In genomic region chr18:25125670-25126069, GRCh38 we compare ENCODE assay signal across 16 cellular contexts.
DNase-seq lines count a peak whose midpoint lies in the region; TF ChIP-seq lines count a peak whose summit lies in the region.
"Had no signal": no experiment of that assay in that cellular context is flagged by ENCODE, and none has a peak within 500 bp of the region (broad histone marks: within the 10 kb centered on the region; RNA-seq: fewer than 3 reads in every experiment).

No MANE protein-coding gene starts in this region.

- H3K4me1 ChIP-seq in tibial nerve, result no peaks in the 10 kb centered on the region
- H3K4me1 ChIP-seq: A549, HAP-1 had no signal

- H3K27ac ChIP-seq in tibial nerve, result no peak overlapping the region
- H3K27ac ChIP-seq: A549, C4-2B, KMS-11 had no signal

- H3K4me3 Mint-ChIP-seq in chondrocyte (ENCODE audit: unreplicated experiment), result no peak overlapping the region
- H3K4me3 Mint-ChIP-seq: CD4-positive, alpha-beta memory T cell had no signal

- no peaks in the 10 kb centered on the region for H3K36me3 Mint-ChIP-seq in chondrocyte (ENCODE audit: low read depth)
- H3K36me3 Mint-ChIP-seq: CD4-positive, alpha-beta memory T cell had no signal

- TF ChIP-seq POLR2A in tibial nerve (IDR thresholded peaks at IDR 0.05), result no peak

- no peaks in the 10 kb centered on the region for H3K36me3 ChIP-seq in tibial nerve
- H3K36me3 ChIP-seq: HAP-1 had no signal

- no peak for TF ChIP-seq EP300 in tibial nerve (IDR thresholded peaks at IDR 0.05)

- H3K9me3 ChIP-seq in tibial nerve, result no peaks in the 10 kb centered on the region
- H3K9me3 ChIP-seq: A549, HAP-1 had no signal

- peaks cover 26% of the 10 kb centered on the region for H3K4me1 Mint-ChIP-seq in chondrocyte (ENCODE audit: low read depth)
- H3K4me1 Mint-ChIP-seq: CD4-positive, alpha-beta memory T cell had no signal

- no peaks in the 10 kb centered on the region for H3K27me3 ChIP-seq in tibial nerve

- H3K27me3 Mint-ChIP-seq in chondrocyte (ENCODE audit: low read depth), result no peaks in the 10 kb centered on the region
- H3K27me3 Mint-ChIP-seq: CD4-positive, alpha-beta memory T cell had no signal

- H3K4me3 ChIP-seq in AG10803 (ENCODE audit: low read length) (no peak overlapping the region), tibial nerve (no peak overlapping the region)
- H3K4me3 ChIP-seq: A549, HAP-1 had no signal

- DNase-seq in AG10803 (ENCODE audit: low read depth), result peak; percentile 18
- DNase-seq in chondrocyte (ENCODE audit: low spot score), result no peak
- peak; percentile 35 for DNase-seq in fibroblast of peridontal ligament (ENCODE audit: extremely low read depth)
- DNase-seq in AG08395 (ENCODE audit: low spot score), result no peak
- DNase-seq in A172 (ENCODE audit: low spot score), result no peak
- no peak for DNase-seq in HT-29 (ENCODE audit: low spot score)
- no peak for DNase-seq in tibial nerve (ENCODE audit: low spot score in 2 of 2)
- DNase-seq: AML-193; CD4-positive, alpha-beta memory T cell; DMS153; DMS79; GDM1 had no signal

- peaks cover 10% of the 10 kb centered on the region for H3K9me3 Mint-ChIP-seq in chondrocyte (ENCODE audit: low read depth)

- TF ChIP-seq CTCF in AG10803 (conservative IDR thresholded peaks at IDR 0.05; ENCODE audit: low read length), result no peak
- TF ChIP-seq CTCF in chondrocyte (IDR thresholded peaks at IDR 0.05), result no peak
- no peak for TF ChIP-seq CTCF in tibial nerve (IDR thresholded peaks at IDR 0.05)

- 40% methylated on average over 1 of the region's 1 CpG for WGBS in tibial nerve, 2 donors

- peak overlapping the region; percentile 28 for H3K27ac Mint-ChIP-seq in chondrocyte (ENCODE audit: unreplicated experiment)
- H3K27ac Mint-ChIP-seq: CD4-positive, alpha-beta memory T cell had no signal

Comparison
In these comparisons a context has a peak if more than half of its experiments do, and no peak if none do; other contexts are left out.
1. DNase-seq: peak in AG10803 (single experiment) and fibroblast of peridontal ligament (single experiment); none in chondrocyte (single experiment), AG08395 (single experiment), A172 (single experiment), HT-29 (single experiment) and tibial nerve (0 of 2).